Comparison of ENCODE assay signal across 8 cellular contexts in the genomic region with DNA sequence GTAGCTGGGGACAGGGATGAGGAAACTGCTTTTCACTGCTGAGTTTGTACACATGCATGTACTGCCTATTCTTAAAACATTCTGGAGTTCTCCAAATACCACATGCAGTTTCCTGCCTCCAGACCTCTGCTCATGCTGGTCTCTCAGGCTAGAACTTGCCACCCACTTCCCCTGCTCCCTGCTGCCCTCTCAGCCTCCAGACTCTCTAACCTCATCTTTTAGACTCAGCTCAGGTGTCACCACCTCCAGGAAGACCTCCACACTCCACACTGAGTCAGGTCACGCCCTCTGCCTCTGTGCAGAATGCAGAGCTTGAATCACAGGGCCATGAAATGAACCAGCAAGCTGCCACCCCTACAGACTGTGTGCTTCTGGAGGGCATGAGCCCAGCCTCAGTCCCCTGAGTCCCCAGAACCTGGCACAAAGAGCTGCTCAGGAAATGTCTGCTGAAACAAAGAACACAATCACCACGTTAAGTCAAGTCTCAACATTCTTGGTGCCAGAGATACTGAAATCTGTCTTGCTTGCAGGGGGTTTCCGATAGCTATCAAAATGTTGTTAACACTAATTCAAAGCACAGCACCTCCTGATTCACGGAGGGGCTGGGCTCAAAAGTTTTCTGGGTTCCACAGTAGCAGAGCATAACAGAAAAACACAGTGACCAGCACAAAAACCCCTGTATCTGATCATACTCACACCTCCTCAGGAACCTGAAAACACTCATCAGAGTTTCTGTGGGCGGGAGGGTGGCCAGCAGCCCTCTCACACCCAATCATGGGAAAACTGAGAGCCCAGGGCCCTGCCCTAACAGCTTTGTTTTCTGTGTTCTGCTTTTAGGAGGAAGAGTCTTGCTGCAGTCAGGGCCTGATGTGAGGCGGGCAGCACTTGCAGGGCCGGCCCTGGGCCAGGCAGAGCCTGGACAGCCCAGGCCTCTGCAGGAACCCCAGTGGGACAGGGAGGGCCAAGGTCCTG. TPM values are rescaled to one million over a fixed set of nuclear protein-coding genes. Genes with fewer than 3 reads are reported as not detected.
DNase-seq lines count a peak whose midpoint lies in the region; ATAC-seq, FAIRE-seq and TF ChIP-seq lines count a peak whose summit lies in the region.

No MANE protein-coding gene starts in this region.

- no peak for TF ChIP-seq RAD21 in GM12878 (IDR thresholded peaks at IDR 0.05; ENCODE audit: insufficient read depth, low read depth, low read length)

- TF ChIP-seq EP300 in GM12878 (IDR thresholded peaks at IDR 0.05; ENCODE audit: borderline replicate concordance in 1 of 2, control insufficient read depth in 1 of 2, low read depth in 2 of 2, low read length in 2 of 2) (peak; percentile 63 to 85; a peak in 3 of 4 replicates), transverse colon (IDR thresholded peaks at IDR 0.05; ENCODE audit: low read depth) (no peak)

- DNase-seq in GM12878 (ENCODE audit: low read depth, low spot score) (peak; percentile 88), mucosa of descending colon (peak in 1 of 3 donors; percentile 64), transverse colon (peak; percentile 66), NCI-H146 treated with DMSO at 0.1 percent for 48 hours (lab: John Stamatoyannopoulos, UW; ENCODE audit: unreplicated experiment) (no peak), cerebellar nuclear complex (lab: John Stamatoyannopoulos, UW) (no peak)

- H3K9ac ChIP-seq in OCI-LY3 (ENCODE audit: low read length) = peak overlapping the region; percentile 48
- peak overlapping the region; percentile 52 for H3K9ac ChIP-seq in GM12878 (ENCODE audit: control insufficient read depth, insufficient read depth, low read length)

- no peaks in the 10 kb centered on the region for H3K9me3 ChIP-seq in OCI-LY3 (ENCODE audit: insufficient read depth, low read length)
- no peaks in the 10 kb centered on the region for H3K9me3 ChIP-seq in GM12878 (replicated peaks; ENCODE audit: control insufficient read depth, insufficient read depth, low read length)
- no peaks in the 10 kb centered on the region for H3K9me3 ChIP-seq in mucosa of descending colon
- no peaks in the 10 kb centered on the region for H3K9me3 ChIP-seq in transverse colon

- FAIRE-seq in GM12878 (lab: Jason Lieb, UNC) = peak; percentile 92

- ATAC-seq in GM18511 (IDR thresholded peaks at IDR 0.05; ENCODE audit: unreplicated experiment) (peak; percentile 71), HG02623 (IDR thresholded peaks at IDR 0.05; ENCODE audit: unreplicated experiment) (peak; percentile 67), GM12878 (peak; percentile 83), mucosa of descending colon (peak; percentile 42)

- H3K27ac ChIP-seq in OCI-LY3 (ENCODE audit: low read length) (peak overlapping the region; percentile 85), GM12878 (ENCODE audit: control insufficient read depth, insufficient read depth) (peak overlapping the region; percentile 88), transverse colon (peak overlapping the region; percentile 76 to 86 (median 80))

- peaks cover 72% of the 10 kb centered on the region for H3K79me2 ChIP-seq in OCI-LY3 (ENCODE audit: low read length)
- peaks cover 36% of the 10 kb centered on the region for H3K79me2 ChIP-seq in GM12878 (ENCODE audit: control insufficient read depth, insufficient read depth, low read length)

- H3K27me3 ChIP-seq in OCI-LY3 (ENCODE audit: low read depth, low read length) = no peaks in the 10 kb centered on the region
- H3K27me3 ChIP-seq in GM12878 (replicated peaks in 1 of 2; ENCODE audit: control insufficient read depth in 2 of 2, insufficient read depth in 2 of 2, low read length in 1 of 2) = no peaks in the 10 kb centered on the region
- H3K27me3 ChIP-seq in transverse colon = no peaks in the 10 kb centered on the region

- intact Hi-C loops in GM12878 (cut with micrococcal nuclease; ENCODE audit: unreplicated experiment) = no loop called here
- intact Hi-C loops in mucosa of descending colon (cut with DNase I, micrococcal nuclease) = no loop called here
- intact Hi-C loops in transverse colon (cut with DNase I; ENCODE audit: low total_unique reads) = no loop called here

- H4K20me1 ChIP-seq in OCI-LY3 (ENCODE audit: insufficient read depth, low read length) (peaks cover 11% of the 10 kb centered on the region), GM12878 (ENCODE audit: control insufficient read depth, insufficient read depth) (no peaks in the 10 kb centered on the region)

- RAD21 ChIA-PET in GM12878 (lab: Charles Lee; ENCODE audit: unreplicated experiment) = interaction anchor here (0.9 to 15.5 kb wide), 13 partner anchors 9 to 192 kb away, joined by 3 to 360 read pairs (median 4); a partner anchor contains a TSS

- no peak for TF ChIP-seq CTCF in OCI-LY3 (IDR thresholded peaks at IDR 0.05; ENCODE audit: low read depth, low read length)
- no peak for TF ChIP-seq CTCF in GM12878 (IDR thresholded peaks at IDR 0.05 in 2 of 3, conservative IDR thresholded peaks at IDR 0.05 in 1 of 3; ENCODE audit: control insufficient read depth in 2 of 3, extremely low read depth in 1 of 3, insufficient read depth in 1 of 3, low read depth in 3 of 3, low read length in 3 of 3)
- no peak for TF ChIP-seq CTCF in mucosa of descending colon (IDR thresholded peaks at IDR 0.05)
- TF ChIP-seq CTCF in transverse colon (IDR thresholded peaks at IDR 0.05) = no peak

- in situ Hi-C loops in GM12878 (cut with MboI) (loop anchor here (10.0 kb wide), 1 partner anchor 1328 kb away; no protein-coding TSS in a partner anchor), transverse colon (cut with MboI; ENCODE audit: low pct_ligation_motif_present in 1 of 4, low pct_unique_long_range_greater_than_20kb in 1 of 4, low sequenced_read_pairs in 3 of 4) (no loop called here)

- peaks cover 8% of the 10 kb centered on the region for H3K36me3 ChIP-seq in OCI-LY3 (replicated peaks; ENCODE audit: low read depth, low read length)
- peaks cover 0 to 7% of the 10 kb centered on the region in 2 experiments; a peak in 2 of 4 replicates for H3K36me3 ChIP-seq in GM12878 (ENCODE audit: control insufficient read depth in 2 of 2, insufficient read depth in 2 of 2, low read length in 1 of 2)
- no peaks in the 10 kb centered on the region for H3K36me3 ChIP-seq in mucosa of descending colon (ENCODE audit: low read depth)
- no peaks in the 10 kb centered on the region for H3K36me3 ChIP-seq in transverse colon

- under 1% methylated on average over 7 of the region's 7 CpGs for WGBS in GM12878 (ENCODE audit: insufficient coverage, insufficient replicate concordance, low lambda C conversion rate, missing lambda C conversion rate)
- 39% methylated on average over 7 of the region's 7 CpGs; no CpG with 5 or more reads in 1 of the 2 donors for WGBS in transverse colon (ENCODE audit: low coverage in 1 of 2), 2 donors

- H3K4me1 ChIP-seq in OCI-LY3 (ENCODE audit: low read length) (peaks cover 74% of the 10 kb centered on the region), GM12878 (ENCODE audit: control insufficient read depth, insufficient read depth, low read length) (peaks cover 71% of the 10 kb centered on the region), mucosa of descending colon (ENCODE audit: low read depth) (peaks cover 84% of the 10 kb centered on the region), transverse colon (peaks cover 58 to 99% (median 80%) of the 10 kb centered on the region in 4 donors)

- H3K4me3 ChIP-seq in OCI-LY3 (ENCODE audit: low read length) = peak overlapping the region; percentile 42; the same call in 1 of the 2 replicates
- H3K4me3 ChIP-seq in GM12878 = peak overlapping the region; percentile 41
- no peak overlapping the region for H3K4me3 ChIP-seq in mucosa of descending colon
- H3K4me3 ChIP-seq in transverse colon = no peak overlapping the region

- CTCF ChIA-PET in GM12878 (lab: Yijun Ruan, JAX) = interaction anchor here (0.9 to 21.9 kb wide), 14 partner anchors 9 to 182 kb away, joined by 3 to 319 read pairs (median 7); a partner anchor contains a TSS

- no TSS peak for BruUV-seq in GM12878 (replicated peaks; lab: Mats Ljungman, UMichigan)

- SMC1A ChIA-PET in GM12878 (lab: Charles Lee; ENCODE audit: uncharacterized antibody, unreplicated experiment) = interaction anchor here (0.6 to 21.7 kb wide), 10 partner anchors 10 to 183 kb away, joined by 3 to 351 read pairs (median 10); no protein-coding TSS in a partner anchor

- TF ChIP-seq POLR2A in GM12878 (IDR thresholded peaks at IDR 0.05; ENCODE audit: low read depth, low read length) (peak; percentile 73), transverse colon (IDR thresholded peaks at IDR 0.05) (peak; percentile 46)

- POLR2A ChIA-PET in GM12878 (lab: Charles Lee) = interaction anchor here (0.6 to 12.9 kb wide), 12 partner anchors 8 to 76 kb away, joined by 3 to 139 read pairs (median 6); no protein-coding TSS in a partner anchor

- H3K4me2 ChIP-seq in OCI-LY3 (ENCODE audit: low read length) = peak overlapping the region; percentile 71
- H3K4me2 ChIP-seq in GM12878 (ENCODE audit: control insufficient read depth, insufficient read depth) = peak overlapping the region; percentile 65

- H2AFZ ChIP-seq in OCI-LY3 (ENCODE audit: low read depth, low read length) = no peak overlapping the region
- no peak overlapping the region for H2AFZ ChIP-seq in GM12878 (ENCODE audit: control insufficient read depth, low read depth, low read length)

TF ChIP-seq in GM12878, 131 proteins besides CTCF, POLR2A, EP300 and RAD21 (continues in another document):
- TF ChIP-seq IKZF1 (conservative IDR thresholded peaks at IDR 0.05) (peak; percentile 82), SUZ12 (IDR thresholded peaks at IDR 0.05; ENCODE audit: unreplicated experiment) (no peak), FOXK2 (IDR thresholded peaks at IDR 0.05) (no peak; the same call in 1 of the 2 replicates)

RNA-seq across cellular contexts. Expression of a gene that starts 21.1 kb away (rescaled TPM):
- total RNA-seq in GM12878 (2013; cell fraction: nucleolus; rRNA removed) = 50.5 and 56.5 TPM in 2 replicates
- 20.6 and 26.3 TPM in 2 replicates for total RNA-seq in GM12878 (2014; rRNA removed)
- 9.8 and 12.2 TPM in 2 replicates for total RNA-seq in GM12878 (2014; rRNA removed; fragmentation: Illumina TruSeq; extraction: Trizol)
- 25.2 and 26.1 TPM in 2 replicates for total RNA-seq in GM12878 (2021)
- 3.7 TPM for polyA plus RNA-seq in GM12878 (2011; ENCODE audit: low read depth)
- 6.3 and 8.6 TPM in 2 replicates for polyA plus RNA-seq in GM12878 (2011; rRNA removed)
- polyA plus RNA-seq in GM12878 (2011; cell fraction: cytosol; rRNA removed) = 10.5 and 14.4 TPM in 2 replicates
- 14.4 and 19.5 TPM in 2 replicates for polyA plus RNA-seq in GM12878 (2011; cell fraction: nucleus; rRNA removed)
- 7.8 and 8.4 TPM in 2 replicates for polyA plus RNA-seq in GM12878 (2012)
- polyA plus RNA-seq in GM12878 (2014; fragmentation: Illumina TruSeq; extraction: Trizol) = 2.7 and 6.5 TPM in 2 replicates
- polyA plus RNA-seq in GM12878 (2014; fragmentation: Nextera tagmentation; extraction: Ambion mirVana) = under 1 TPM; 0.05 to 0.16 TPM
- polyA plus RNA-seq in GM12878 (2014; rRNA removed) = 14.8 and 15.6 TPM in 2 replicates
- 1 to 10 TPM; 4.9 to 7.7 TPM for polyA plus RNA-seq in GM12878 (2016; fragmentation: Nextera tagmentation; extraction: Ambion mirVana)
- polyA minus RNA-seq in GM12878 (2011; rRNA and poly(A)+ RNA removed) = 15.6 and 28.6 TPM in 2 replicates
- 13.3 and 14.2 TPM in 2 replicates for polyA minus RNA-seq in GM12878 (2011; cell fraction: cytosol; rRNA and poly(A)+ RNA removed)
- polyA minus RNA-seq in GM12878 (2011; cell fraction: nucleus; rRNA and poly(A)+ RNA removed) = 11.6 and 25.5 TPM in 2 replicates
- 10 to 100 TPM; 37.2 to 48.0 (median 44.2) TPM for total RNA-seq in mucosa of descending colon
- 100 to 1,000 TPM in 1 of 4 donors, 10 to 100 TPM in 3; 41.0 to 110 (median 50.0) TPM for total RNA-seq in transverse colon

Comparison
In these comparisons a context has a peak if more than half of its experiments do, and no peak if none do; other contexts are left out.
1. H3K4me3 ChIP-seq: peak in OCI-LY3 (single experiment) and GM12878 (single experiment); none in mucosa of descending colon (single experiment) and transverse colon (0 of 4).
2. DNase-seq: peak in GM12878 (single experiment) and transverse colon (single experiment); none in NCI-H146 treated with DMSO at 0.1 percent for 48 hours (single experiment) and cerebellar nuclear complex (0 of 2).
3. Peak in every context shown above with its lines, with median percentiles within 50 percentile points of each other: ATAC-seq and H3K27ac ChIP-seq.